ENCODE assay signal across 8 cellular contexts in genomic region chr17:13594762-13595697, GRCh38. TPM values are rescaled to one million over a fixed set of nuclear protein-coding genes. Genes with fewer than 3 reads are reported as not detected.
DNase-seq lines count a peak whose midpoint lies in the region; ATAC-seq and TF ChIP-seq lines count a peak whose summit lies in the region.

No MANE protein-coding gene starts in this region.

- no peaks in the 10 kb centered on the region for H3F3A ChIP-seq in Loucy (ENCODE audit: low read depth)

- H4K20me1 ChIP-seq in Loucy (ENCODE audit: insufficient read depth, low read length, poor library complexity, severe bottlenecking): no peaks in the 10 kb centered on the region

- no peak overlapping the region for H3K4me3 ChIP-seq in Loucy (ENCODE audit: low read length, poor library complexity, severe bottlenecking)
- peak overlapping the region; percentile 49 for H3K4me3 ChIP-seq in adipocyte (ENCODE audit: low read length)
- no peak overlapping the region for H3K4me3 ChIP-seq in sigmoid colon

- 26 to 29% methylated on average over 12 of the region's 12 CpGs for WGBS in sigmoid colon, 2 donors

- TF ChIP-seq EP300 in sigmoid colon (IDR thresholded peaks at IDR 0.05): no peak

- no peaks in the 10 kb centered on the region for H3K4me1 ChIP-seq in Loucy (ENCODE audit: insufficient read depth, low read length, poor library complexity, severe bottlenecking)
- H3K4me1 ChIP-seq in adipocyte (ENCODE audit: control insufficient read depth, insufficient read depth, low read length): peaks cover 51% of the 10 kb centered on the region
- no peaks in the 10 kb centered on the region for H3K4me1 ChIP-seq in sigmoid colon

- H3K9ac ChIP-seq in Loucy (ENCODE audit: low read depth, low read length, poor library complexity, severe bottlenecking) (no peak overlapping the region), adipocyte (ENCODE audit: low read length) (peak overlapping the region; percentile 54)

- H3K9me3 ChIP-seq in Loucy (ENCODE audit: insufficient read depth, low read depth, low read length): no peaks in the 10 kb centered on the region
- no peaks in the 10 kb centered on the region for H3K9me3 ChIP-seq in adipocyte (ENCODE audit: control insufficient read depth, low read length)
- no peaks in the 10 kb centered on the region for H3K9me3 ChIP-seq in sigmoid colon

- no peak overlapping the region for H3K4me2 ChIP-seq in Loucy (ENCODE audit: low read depth, low read length, poor library complexity, severe bottlenecking)

- TF ChIP-seq CTCF in Loucy (conservative IDR thresholded peaks at IDR 0.05; ENCODE audit: low read length) (peak; percentile 92), sigmoid colon (IDR thresholded peaks at IDR 0.05) (peak; percentile 44 to 80 (median 74))

- H3K36me3 ChIP-seq in Loucy (ENCODE audit: insufficient read depth, low read length) (no peaks in the 10 kb centered on the region), adipocyte (ENCODE audit: control insufficient read depth, insufficient read depth, low read length, severe bottlenecking) (no peaks in the 10 kb centered on the region), sigmoid colon (no peaks in the 10 kb centered on the region)

- intact Hi-C loops in left ventricle myocardium superior (cut with micrococcal nuclease): loop anchor here (5.0 kb wide), 3 partner anchors 258 to 1332 kb away; partner anchors contain the start of gene HS3ST3B1
- intact Hi-C loops in sigmoid colon (cut with DNase I): loop anchor here (2.0 to 5.0 kb wide), 2 partner anchors 708 to 1332 kb away; no protein-coding TSS in a partner anchor

- H3K9me2 ChIP-seq in Loucy (replicated peaks; ENCODE audit: low read depth, low read length): no peaks in the 10 kb centered on the region

- no peaks in the 10 kb centered on the region for H3K27me3 ChIP-seq in Loucy (ENCODE audit: insufficient read depth, low read length, poor library complexity, severe bottlenecking)
- no peaks in the 10 kb centered on the region for H3K27me3 ChIP-seq in adipocyte (replicated peaks; ENCODE audit: control insufficient read depth, insufficient read depth, low read length)
- H3K27me3 ChIP-seq in sigmoid colon: peaks cover 0 to 41% (median 0%) of the 10 kb centered on the region in 3 donors

- no peaks in the 10 kb centered on the region for H3K79me2 ChIP-seq in Loucy (ENCODE audit: insufficient read depth, low read length)

- H2AFZ ChIP-seq in Loucy (ENCODE audit: low read length): peak overlapping the region; percentile 38

- peak overlapping the region in 1 of 4 donors; percentile 1 for H3K27ac ChIP-seq in sigmoid colon

- no peak for TF ChIP-seq POLR2A in sigmoid colon (IDR thresholded peaks at IDR 0.05)

- peak; percentile 74 for ATAC-seq in left ventricle myocardium superior

- peak; percentile 36 to 73 (median 47) for DNase-seq in NCI-H1417 (lab: John Stamatoyannopoulos, UW)
- no peak for DNase-seq in NCI-H1417 treated with DMSO at 0.1 percent for 48 hours (lab: John Stamatoyannopoulos, UW)
- DNase-seq in T-helper 1 cell: peak; percentile 45 to 84 (median 70)
- peak; percentile 94 for DNase-seq in adipocyte (ENCODE audit: low read depth)
- DNase-seq in left ventricle myocardium superior: peak; percentile 41
- peak; percentile 85 for DNase-seq in sigmoid colon
- DNase-seq in 8988T: no peak

RNA-seq across cellular contexts. Expression of gene HS3ST3A1, which starts 6.7 kb away (rescaled TPM):
- total RNA-seq in left ventricle myocardium superior (0.57 TPM), sigmoid colon (1 to 10 TPM; 1.8 to 3.7 (median 3.0) TPM)
- polyA plus RNA-seq in sigmoid colon: 1 to 10 TPM in 1 of 3 donors, not detected in 2; 1.5 TPM

Comparison
In these comparisons a context has a peak if more than half of its experiments do, and no peak if none do; other contexts are left out.
1. DNase-seq: peak in NCI-H1417 (3 of 3), T-helper 1 cell (5 of 5), adipocyte (single experiment), left ventricle myocardium superior (single experiment) and sigmoid colon (single experiment); none in NCI-H1417 treated with DMSO at 0.1 percent for 48 hours (single experiment) and 8988T (single experiment).